18 cellular contexts compared by ENCODE assay signal in genomic region chr17:4591529-4591928, GRCh38. TPM values are rescaled to one million over a fixed set of nuclear protein-coding genes. Genes with fewer than 3 reads are reported as not detected.
DNase-seq lines count a peak whose midpoint lies in the region; ATAC-seq and TF ChIP-seq lines count a peak whose summit lies in the region.
"Had no signal": no experiment of that assay in that cellular context is flagged by ENCODE, and none has a peak within 500 bp of the region (broad histone marks: within the 10 kb centered on the region; RNA-seq: fewer than 3 reads in every experiment).

No MANE protein-coding gene starts in this region.

- no peaks in the 10 kb centered on the region for H3K9me3 Mint-ChIP-seq in activated naive CD8-positive, alpha-beta T cell treated with anti-CD3 and anti-CD28 coated beads, Interleukin-2, amount 50 U/mL, for 24 hours
- H3K9me3 Mint-ChIP-seq: activated T-cell treated with anti-CD3 and anti-CD28 coated beads, Interleukin-2, amount 50 U/mL, for 72 hours; CD8-positive, alpha-beta T cell; natural killer cell treated with Interleukin-12 subunit alpha and Interleukin-12 subunit beta and Interleukin-15 and Interleukin-18, amount 100 ng/mL, for 72 hours; stimulated activated naive CD8-positive, alpha-beta T cell treated with anti-CD3 and anti-CD28 coated beads, Interleukin-15, Interleukin-2, amounts not matched to agents 100 ng/mL and 50 ng/mL, for 24 hours had no signal

- H3K4me3 Mint-ChIP-seq in activated naive CD8-positive, alpha-beta T cell treated with anti-CD3 and anti-CD28 coated beads, Interleukin-2, amount 50 U/mL, for 24 hours = no peak overlapping the region
- H3K4me3 Mint-ChIP-seq: activated T-cell treated with anti-CD3 and anti-CD28 coated beads, Interleukin-2, amount 50 U/mL, for 72 hours; CD8-positive, alpha-beta T cell; natural killer cell treated with Interleukin-12 subunit alpha and Interleukin-12 subunit beta and Interleukin-15 and Interleukin-18, amount 100 ng/mL, for 72 hours; stimulated activated naive CD8-positive, alpha-beta T cell treated with anti-CD3 and anti-CD28 coated beads, Interleukin-15, Interleukin-2, amounts not matched to agents 100 ng/mL and 50 ng/mL, for 24 hours had no signal

- POLR2A ChIA-PET in PC-9 (lab: Charles Lee; ENCODE audit: unreplicated experiment) = no interaction called here

- H3K36me3 ChIP-seq in PC-9 (ENCODE audit: low read depth) = no peaks in the 10 kb centered on the region
- H3K36me3 ChIP-seq: sigmoid colon had no signal

- H3K36me3 Mint-ChIP-seq in activated naive CD8-positive, alpha-beta T cell treated with anti-CD3 and anti-CD28 coated beads, Interleukin-2, amount 50 U/mL, for 24 hours (ENCODE audit: low read depth) = no peaks in the 10 kb centered on the region
- H3K36me3 Mint-ChIP-seq: CD8-positive, alpha-beta T cell; natural killer cell treated with Interleukin-12 subunit alpha and Interleukin-12 subunit beta and Interleukin-15 and Interleukin-18, amount 100 ng/mL, for 72 hours had no signal

- peak; percentile 42 for DNase-seq in EL
- DNase-seq in PC-9 = peak in 1 of 2 experiments; percentile 44
- peak; percentile 20 for DNase-seq in fibroblast of peridontal ligament (ENCODE audit: extremely low read depth)
- peak; percentile 59 for DNase-seq in posterior vena cava (ENCODE audit: low spot score)
- no peak for DNase-seq in cortex of kidney (lab: John Stamatoyannopoulos, UW)
- DNase-seq in activated naive CD8-positive, alpha-beta T cell treated with anti-CD3 and anti-CD28 coated beads, Interleukin-2, amount 50 U/mL, for 24 hours = no peak
- no peak for DNase-seq in SIG-M5 treated with dmso at 0.1 percent for 504 hours (lab: John Stamatoyannopoulos, UW; ENCODE audit: unreplicated experiment)
- DNase-seq in activated CD4-positive, CD25-positive, alpha-beta regulatory T cell treated with anti-CD3 and anti-CD28 coated beads, Interleukin-2, amount 50 U/mL, for 72 hours = no peak
- DNase-seq: activated CD4-positive, alpha-beta T cell treated with anti-CD3 and anti-CD28 coated beads for 48 hours; activated T-cell treated with anti-CD3 and anti-CD28 coated beads, Interleukin-2, amount 50 U/mL, for 72 hours; CD8-positive, alpha-beta T cell had no signal

- H3K27me3 Mint-ChIP-seq in activated naive CD8-positive, alpha-beta T cell treated with anti-CD3 and anti-CD28 coated beads, Interleukin-2, amount 50 U/mL, for 24 hours = peaks cover 8% of the 10 kb centered on the region

- no peak overlapping the region for H3K4me3 ChIP-seq in PC-9
- H3K4me3 ChIP-seq: sigmoid colon had no signal

- H3K4me2 ChIP-seq in PC-9 = 0 out of 2 replicates have a peak overlapping the region, but pooled peaks have one; percentile 9

- no peak overlapping the region for H3K27ac ChIP-seq in PC-9
- H3K27ac ChIP-seq: sigmoid colon had no signal

- H3K27ac Mint-ChIP-seq in activated naive CD8-positive, alpha-beta T cell treated with anti-CD3 and anti-CD28 coated beads, Interleukin-2, amount 50 U/mL, for 24 hours = no peak overlapping the region
- H3K27ac Mint-ChIP-seq: activated T-cell treated with anti-CD3 and anti-CD28 coated beads, Interleukin-2, amount 50 U/mL, for 72 hours; CD8-positive, alpha-beta T cell; natural killer cell treated with Interleukin-12 subunit alpha and Interleukin-12 subunit beta and Interleukin-15 and Interleukin-18, amount 100 ng/mL, for 72 hours; stimulated activated naive CD8-positive, alpha-beta T cell treated with anti-CD3 and anti-CD28 coated beads, Interleukin-15, Interleukin-2, amounts not matched to agents 100 ng/mL and 50 ng/mL, for 24 hours had no signal

- no peak for ATAC-seq in activated naive CD8-positive, alpha-beta T cell treated with anti-CD3 and anti-CD28 coated beads, Interleukin-2, amount 50 U/mL, for 24 hours
- ATAC-seq: activated T-cell treated with anti-CD3 and anti-CD28 coated beads, Interleukin-2, amount 50 U/mL, for 72 hours; CD8-positive, alpha-beta T cell; natural killer cell treated with Interleukin-12 subunit alpha and Interleukin-12 subunit beta and Interleukin-15 and Interleukin-18, amount 100 ng/mL, for 72 hours had no signal

- H3K9me3 ChIP-seq in PC-9 (ENCODE audit: insufficient read depth, low read depth) = no peaks in the 10 kb centered on the region
- H3K9me3 ChIP-seq: sigmoid colon had no signal

- H3K4me1 Mint-ChIP-seq in activated naive CD8-positive, alpha-beta T cell treated with anti-CD3 and anti-CD28 coated beads, Interleukin-2, amount 50 U/mL, for 24 hours = peaks cover 4% of the 10 kb centered on the region

- no peaks in the 10 kb centered on the region for H3K9me2 ChIP-seq in PC-9 (ENCODE audit: insufficient read depth)

- BruUV-seq in PC-9 (replicated peaks; lab: Mats Ljungman, UMichigan) = no TSS peak

- H3K27me3 ChIP-seq in PC-9 (ENCODE audit: insufficient read depth, low read depth) = peaks cover 59% of the 10 kb centered on the region
- H3K27me3 ChIP-seq: sigmoid colon had no signal

- no peaks in the 10 kb centered on the region for H3F3A ChIP-seq in PC-9 (ENCODE audit: insufficient read depth, low read depth)

- intact Hi-C loops in PC-9 (cut with micrococcal nuclease; ENCODE audit: unreplicated experiment) = no loop called here
- intact Hi-C loops in posterior vena cava (cut with DNase I) = no loop called here

- CTCF ChIA-PET in PC-9 (lab: Charles Lee) = no interaction called here

- H2AFZ ChIP-seq in PC-9 = no peak overlapping the region

- TF ChIP-seq CTCF in PC-9 (conservative IDR thresholded peaks at IDR 0.05) = no peak

- no peaks in the 10 kb centered on the region for H3K4me1 ChIP-seq in PC-9 (replicated peaks; ENCODE audit: insufficient read depth)
- H3K4me1 ChIP-seq: sigmoid colon had no signal

- no peaks in the 10 kb centered on the region for H3K79me2 ChIP-seq in PC-9 (ENCODE audit: low read depth)

- H4K20me1 ChIP-seq in PC-9 (ENCODE audit: insufficient read depth) = no peaks in the 10 kb centered on the region

RNA-seq across cellular contexts. Expression of gene SMTNL2, which starts 7.2 kb away (rescaled TPM):
- total RNA-seq in PC-9 (2021) (not detected in 2 replicates), posterior vena cava (1 to 10 TPM; 2.0 to 3.0 TPM)
- total RNA-seq: activated T-cell treated with anti-CD3 and anti-CD28 coated beads, Interleukin-2, amount 50 U/mL, for 72 hours; CD8-positive, alpha-beta T cell; glomerular endothelial cell; HT-29; natural killer cell treated with Interleukin-12 subunit alpha and Interleukin-12 subunit beta and Interleukin-15 and Interleukin-18, amount 100 ng/mL, for 72 hours; T-helper 1 cell treated with Interleukin-12 subunit alpha and Interleukin-12 subunit beta and Interleukin-4 antibody, amounts not matched to agents 30 ng/mL and 1 ng/mL, for 36 hours had no signal

RNA-seq across cellular contexts. Expression of gene GGT6, which starts 31.2 kb away (rescaled TPM):
- total RNA-seq in PC-9 (2021) = 3.7 and 7.5 TPM in 2 replicates
- not detected for total RNA-seq in posterior vena cava
- total RNA-seq: activated T-cell treated with anti-CD3 and anti-CD28 coated beads, Interleukin-2, amount 50 U/mL, for 72 hours; CD8-positive, alpha-beta T cell; glomerular endothelial cell; H7; natural killer cell treated with Interleukin-12 subunit alpha and Interleukin-12 subunit beta and Interleukin-15 and Interleukin-18, amount 100 ng/mL, for 72 hours; T-helper 1 cell treated with Interleukin-12 subunit alpha and Interleukin-12 subunit beta and Interleukin-4 antibody, amounts not matched to agents 30 ng/mL and 1 ng/mL, for 36 hours had no signal

RNA-seq across cellular contexts. Expression of gene MYBBP1A, which starts 36.3 kb away (rescaled TPM):
- total RNA-seq in PC-9 (2021) (76.3 and 89.1 TPM in 2 replicates), posterior vena cava (10 to 100 TPM; 37.9 to 41.0 TPM)

RNA-seq across cellular contexts. Expression of gene ALOX15, which starts 49.9 kb away (rescaled TPM):
- total RNA-seq in PC-9 (2021) (1.8 and 2.8 TPM in 2 replicates), posterior vena cava (not detected)
- total RNA-seq: CD8-positive, alpha-beta T cell; glomerular endothelial cell; natural killer cell treated with Interleukin-12 subunit alpha and Interleukin-12 subunit beta and Interleukin-15 and Interleukin-18, amount 100 ng/mL, for 72 hours; T-helper 1 cell treated with Interleukin-12 subunit alpha and Interleukin-12 subunit beta and Interleukin-4 antibody, amounts not matched to agents 30 ng/mL and 1 ng/mL, for 36 hours had no signal

Comparison
In these comparisons a context has a peak if more than half of its experiments do, and no peak if none do; other contexts are left out.
1. DNase-seq: peak in EL (single experiment), fibroblast of peridontal ligament (single experiment) and posterior vena cava (single experiment); none in cortex of kidney (single experiment), activated naive CD8-positive, alpha-beta T cell treated with anti-CD3 and anti-CD28 coated beads, Interleukin-2, amount 50 U/mL, for 24 hours (single experiment), SIG-M5 treated with dmso at 0.1 percent for 504 hours (single experiment) and activated CD4-positive, CD25-positive, alpha-beta regulatory T cell treated with anti-CD3 and anti-CD28 coated beads, Interleukin-2, amount 50 U/mL, for 72 hours (single experiment).